Comparison of ENCODE assay signal across 1 cellular context in the genomic region with DNA sequence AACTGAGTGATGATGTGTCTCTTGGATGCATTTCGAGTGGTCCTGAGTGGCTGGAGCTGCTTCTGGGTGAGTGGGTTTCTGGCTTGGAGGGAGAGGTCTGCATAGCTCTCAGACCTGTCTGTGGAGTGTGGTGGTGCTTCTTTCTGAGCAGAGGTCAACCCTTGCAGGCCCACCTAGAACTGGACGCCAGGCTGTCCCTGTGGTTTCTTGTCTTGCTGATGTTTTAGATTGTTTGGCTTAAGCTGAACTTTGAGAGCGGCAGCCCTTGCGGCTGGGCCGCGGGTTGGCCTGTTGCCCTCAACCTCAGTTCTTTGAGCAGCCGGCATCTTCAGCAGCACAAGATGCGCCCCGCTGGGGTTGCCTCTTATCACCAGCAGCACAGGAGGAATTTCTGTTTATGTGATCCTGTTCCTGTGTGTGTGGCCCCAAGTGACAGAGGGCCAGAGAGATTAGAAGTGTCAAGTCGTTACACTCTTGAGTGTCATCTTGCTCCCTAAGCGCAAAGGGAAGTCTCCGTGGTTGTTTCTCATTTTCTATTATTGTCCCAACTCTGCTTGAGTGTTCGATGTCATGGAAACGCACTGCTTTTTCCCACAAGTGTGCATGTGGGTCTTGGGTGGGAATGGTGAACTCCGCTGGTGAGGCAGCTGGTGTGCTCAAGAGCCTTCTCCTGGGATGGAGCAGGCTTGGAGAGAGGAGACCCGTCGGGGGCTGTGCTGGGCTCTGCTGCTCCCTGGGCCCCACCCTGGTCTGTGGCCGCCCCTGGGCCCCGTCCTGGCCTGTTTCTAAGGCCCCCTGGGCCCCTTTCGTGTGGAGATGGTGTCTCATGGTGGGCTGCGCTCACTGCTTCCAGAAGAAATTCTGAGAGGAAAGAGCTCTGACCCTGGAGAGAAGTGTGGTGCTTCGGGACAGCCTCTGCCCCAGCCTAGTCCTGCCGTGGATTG.
TF ChIP-seq lines count a peak whose summit lies in the region.

No MANE protein-coding gene starts in this region.

TF ChIP-seq in K562, 482 proteins besides CTCF, POLR2A, EP300 and RAD21 (continued from another document and continues in another):
- TF ChIP-seq, protein P1, sequence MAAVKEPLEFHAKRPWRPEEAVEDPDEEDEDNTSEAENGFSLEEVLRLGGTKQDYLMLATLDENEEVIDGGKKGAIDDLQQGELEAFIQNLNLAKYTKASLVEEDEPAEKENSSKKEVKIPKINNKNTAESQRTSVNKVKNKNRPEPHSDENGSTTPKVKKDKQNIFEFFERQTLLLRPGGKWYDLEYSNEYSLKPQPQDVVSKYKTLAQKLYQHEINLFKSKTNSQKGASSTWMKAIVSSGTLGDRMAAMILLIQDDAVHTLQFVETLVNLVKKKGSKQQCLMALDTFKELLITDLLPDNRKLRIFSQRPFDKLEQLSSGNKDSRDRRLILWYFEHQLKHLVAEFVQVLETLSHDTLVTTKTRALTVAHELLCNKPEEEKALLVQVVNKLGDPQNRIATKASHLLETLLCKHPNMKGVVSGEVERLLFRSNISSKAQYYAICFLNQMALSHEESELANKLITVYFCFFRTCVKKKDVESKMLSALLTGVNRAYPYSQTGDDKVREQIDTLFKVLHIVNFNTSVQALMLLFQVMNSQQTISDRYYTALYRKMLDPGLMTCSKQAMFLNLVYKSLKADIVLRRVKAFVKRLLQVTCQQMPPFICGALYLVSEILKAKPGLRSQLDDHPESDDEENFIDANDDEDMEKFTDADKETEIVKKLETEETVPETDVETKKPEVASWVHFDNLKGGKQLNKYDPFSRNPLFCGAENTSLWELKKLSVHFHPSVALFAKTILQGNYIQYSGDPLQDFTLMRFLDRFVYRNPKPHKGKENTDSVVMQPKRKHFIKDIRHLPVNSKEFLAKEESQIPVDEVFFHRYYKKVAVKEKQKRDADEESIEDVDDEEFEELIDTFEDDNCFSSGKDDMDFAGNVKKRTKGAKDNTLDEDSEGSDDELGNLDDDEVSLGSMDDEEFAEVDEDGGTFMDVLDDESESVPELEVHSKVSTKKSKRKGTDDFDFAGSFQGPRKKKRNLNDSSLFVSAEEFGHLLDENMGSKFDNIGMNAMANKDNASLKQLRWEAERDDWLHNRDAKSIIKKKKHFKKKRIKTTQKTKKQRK (IDR thresholded peaks at IDR 0.05; ENCODE audit: borderline replicate concordance, low read depth, low read length), result no peak
- TF ChIP-seq, protein P2, sequence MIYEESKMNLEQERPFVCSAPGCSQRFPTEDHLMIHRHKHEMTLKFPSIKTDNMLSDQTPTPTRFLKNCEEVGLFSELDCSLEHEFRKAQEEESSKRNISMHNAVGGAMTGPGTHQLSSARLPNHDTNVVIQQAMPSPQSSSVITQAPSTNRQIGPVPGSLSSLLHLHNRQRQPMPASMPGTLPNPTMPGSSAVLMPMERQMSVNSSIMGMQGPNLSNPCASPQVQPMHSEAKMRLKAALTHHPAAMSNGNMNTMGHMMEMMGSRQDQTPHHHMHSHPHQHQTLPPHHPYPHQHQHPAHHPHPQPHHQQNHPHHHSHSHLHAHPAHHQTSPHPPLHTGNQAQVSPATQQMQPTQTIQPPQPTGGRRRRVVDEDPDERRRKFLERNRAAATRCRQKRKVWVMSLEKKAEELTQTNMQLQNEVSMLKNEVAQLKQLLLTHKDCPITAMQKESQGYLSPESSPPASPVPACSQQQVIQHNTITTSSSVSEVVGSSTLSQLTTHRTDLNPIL (CRISPR knock-in tag; IDR thresholded peaks at IDR 0.05), result no peak
- TF ChIP-seq ZNF354B (CRISPR knock-in tag; IDR thresholded peaks at IDR 0.05), result 0 out of 2 replicates have a peak, but pooled peaks have one; percentile 6
- TF ChIP-seq, protein P3, sequence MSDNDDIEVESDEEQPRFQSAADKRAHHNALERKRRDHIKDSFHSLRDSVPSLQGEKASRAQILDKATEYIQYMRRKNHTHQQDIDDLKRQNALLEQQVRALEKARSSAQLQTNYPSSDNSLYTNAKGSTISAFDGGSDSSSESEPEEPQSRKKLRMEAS (CRISPR knock-in tag; IDR thresholded peaks at IDR 0.05), result peak; percentile 92
- TF ChIP-seq GATAD2B (IDR thresholded peaks at IDR 0.05; ENCODE audit: borderline replicate concordance), result peak; percentile 60; the same call in 1 of the 2 replicates
- TF ChIP-seq, protein P4, sequence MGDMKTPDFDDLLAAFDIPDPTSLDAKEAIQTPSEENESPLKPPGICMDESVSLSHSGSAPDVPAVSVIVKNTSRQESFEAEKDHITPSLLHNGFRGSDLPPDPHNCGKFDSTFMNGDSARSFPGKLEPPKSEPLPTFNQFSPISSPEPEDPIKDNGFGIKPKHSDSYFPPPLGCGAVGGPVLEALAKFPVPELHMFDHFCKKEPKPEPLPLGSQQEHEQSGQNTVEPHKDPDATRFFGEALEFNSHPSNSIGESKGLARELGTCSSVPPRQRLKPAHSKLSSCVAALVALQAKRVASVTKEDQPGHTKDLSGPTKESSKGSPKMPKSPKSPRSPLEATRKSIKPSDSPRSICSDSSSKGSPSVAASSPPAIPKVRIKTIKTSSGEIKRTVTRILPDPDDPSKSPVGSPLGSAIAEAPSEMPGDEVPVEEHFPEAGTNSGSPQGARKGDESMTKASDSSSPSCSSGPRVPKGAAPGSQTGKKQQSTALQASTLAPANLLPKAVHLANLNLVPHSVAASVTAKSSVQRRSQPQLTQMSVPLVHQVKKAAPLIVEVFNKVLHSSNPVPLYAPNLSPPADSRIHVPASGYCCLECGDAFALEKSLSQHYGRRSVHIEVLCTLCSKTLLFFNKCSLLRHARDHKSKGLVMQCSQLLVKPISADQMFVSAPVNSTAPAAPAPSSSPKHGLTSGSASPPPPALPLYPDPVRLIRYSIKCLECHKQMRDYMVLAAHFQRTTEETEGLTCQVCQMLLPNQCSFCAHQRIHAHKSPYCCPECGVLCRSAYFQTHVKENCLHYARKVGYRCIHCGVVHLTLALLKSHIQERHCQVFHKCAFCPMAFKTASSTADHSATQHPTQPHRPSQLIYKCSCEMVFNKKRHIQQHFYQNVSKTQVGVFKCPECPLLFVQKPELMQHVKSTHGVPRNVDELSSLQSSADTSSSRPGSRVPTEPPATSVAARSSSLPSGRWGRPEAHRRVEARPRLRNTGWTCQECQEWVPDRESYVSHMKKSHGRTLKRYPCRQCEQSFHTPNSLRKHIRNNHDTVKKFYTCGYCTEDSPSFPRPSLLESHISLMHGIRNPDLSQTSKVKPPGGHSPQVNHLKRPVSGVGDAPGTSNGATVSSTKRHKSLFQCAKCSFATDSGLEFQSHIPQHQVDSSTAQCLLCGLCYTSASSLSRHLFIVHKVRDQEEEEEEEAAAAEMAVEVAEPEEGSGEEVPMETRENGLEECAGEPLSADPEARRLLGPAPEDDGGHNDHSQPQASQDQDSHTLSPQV (IDR thresholded peaks at IDR 0.05), result peak; percentile 82
- TF ChIP-seq KLF10 (CRISPR knock-in tag; IDR thresholded peaks at IDR 0.05), result no peak
- no peak for TF ChIP-seq MCM3 (IDR thresholded peaks at IDR 0.05)
- no peak; the same call in 1 of the 2 replicates for TF ChIP-seq ZNF668 (CRISPR knock-in tag; IDR thresholded peaks at IDR 0.05)
- TF ChIP-seq RCOR1 (IDR thresholded peaks at IDR 0.05; ENCODE audit: borderline replicate concordance in 1 of 2, low read depth in 2 of 2, low read length in 2 of 2), result peak; percentile 97 to 99
- no peak for TF ChIP-seq NR4A1 (CRISPR knock-in tag; IDR thresholded peaks at IDR 0.05)
- peak; percentile 86 for TF ChIP-seq NR4A1 (tag; IDR thresholded peaks at IDR 0.05)
- TF ChIP-seq HDAC8 (tag; IDR thresholded peaks at IDR 0.05), result no peak
- peak; percentile 33; the same call in 1 of the 2 replicates for TF ChIP-seq HCFC1 (IDR thresholded peaks at IDR 0.05; ENCODE audit: low read depth, low read length)
- TF ChIP-seq ZEB2 (IDR thresholded peaks at IDR 0.05), result peak; percentile 63
- peak; percentile 99 for TF ChIP-seq STAT5A (IDR thresholded peaks at IDR 0.05; ENCODE audit: borderline replicate concordance, low read length)
- TF ChIP-seq ZNF551 (CRISPR knock-in tag; IDR thresholded peaks at IDR 0.05), result no peak
- 0 out of 2 replicates have a peak, but pooled peaks have one; percentile 82 for TF ChIP-seq NR1H2 (CRISPR knock-in tag; IDR thresholded peaks at IDR 0.05)
- TF ChIP-seq HNRNPL (IDR thresholded peaks at IDR 0.05; ENCODE audit: low read depth, low read length), result no peak
- TF ChIP-seq, protein P5, sequence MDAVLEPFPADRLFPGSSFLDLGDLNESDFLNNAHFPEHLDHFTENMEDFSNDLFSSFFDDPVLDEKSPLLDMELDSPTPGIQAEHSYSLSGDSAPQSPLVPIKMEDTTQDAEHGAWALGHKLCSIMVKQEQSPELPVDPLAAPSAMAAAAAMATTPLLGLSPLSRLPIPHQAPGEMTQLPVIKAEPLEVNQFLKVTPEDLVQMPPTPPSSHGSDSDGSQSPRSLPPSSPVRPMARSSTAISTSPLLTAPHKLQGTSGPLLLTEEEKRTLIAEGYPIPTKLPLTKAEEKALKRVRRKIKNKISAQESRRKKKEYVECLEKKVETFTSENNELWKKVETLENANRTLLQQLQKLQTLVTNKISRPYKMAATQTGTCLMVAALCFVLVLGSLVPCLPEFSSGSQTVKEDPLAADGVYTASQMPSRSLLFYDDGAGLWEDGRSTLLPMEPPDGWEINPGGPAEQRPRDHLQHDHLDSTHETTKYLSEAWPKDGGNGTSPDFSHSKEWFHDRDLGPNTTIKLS (IDR thresholded peaks at IDR 0.05; ENCODE audit: borderline replicate concordance, low read depth), result peak; percentile 74; the same call in 1 of the 2 replicates
- TF ChIP-seq, protein P6, sequence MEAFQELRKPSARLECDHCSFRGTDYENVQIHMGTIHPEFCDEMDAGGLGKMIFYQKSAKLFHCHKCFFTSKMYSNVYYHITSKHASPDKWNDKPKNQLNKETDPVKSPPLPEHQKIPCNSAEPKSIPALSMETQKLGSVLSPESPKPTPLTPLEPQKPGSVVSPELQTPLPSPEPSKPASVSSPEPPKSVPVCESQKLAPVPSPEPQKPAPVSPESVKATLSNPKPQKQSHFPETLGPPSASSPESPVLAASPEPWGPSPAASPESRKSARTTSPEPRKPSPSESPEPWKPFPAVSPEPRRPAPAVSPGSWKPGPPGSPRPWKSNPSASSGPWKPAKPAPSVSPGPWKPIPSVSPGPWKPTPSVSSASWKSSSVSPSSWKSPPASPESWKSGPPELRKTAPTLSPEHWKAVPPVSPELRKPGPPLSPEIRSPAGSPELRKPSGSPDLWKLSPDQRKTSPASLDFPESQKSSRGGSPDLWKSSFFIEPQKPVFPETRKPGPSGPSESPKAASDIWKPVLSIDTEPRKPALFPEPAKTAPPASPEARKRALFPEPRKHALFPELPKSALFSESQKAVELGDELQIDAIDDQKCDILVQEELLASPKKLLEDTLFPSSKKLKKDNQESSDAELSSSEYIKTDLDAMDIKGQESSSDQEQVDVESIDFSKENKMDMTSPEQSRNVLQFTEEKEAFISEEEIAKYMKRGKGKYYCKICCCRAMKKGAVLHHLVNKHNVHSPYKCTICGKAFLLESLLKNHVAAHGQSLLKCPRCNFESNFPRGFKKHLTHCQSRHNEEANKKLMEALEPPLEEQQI (IDR thresholded peaks at IDR 0.05), result no peak; the same call in none of the 2 replicates
- TF ChIP-seq RBM22 (IDR thresholded peaks at IDR 0.05; ENCODE audit: low read depth, low read length, poor library complexity, severe bottlenecking), result no peak
- TF ChIP-seq ZNF134 (CRISPR knock-in tag; conservative IDR thresholded peaks at IDR 0.05), result peak; percentile 45
- peak; percentile 100 for TF ChIP-seq CBFA2T3 (IDR thresholded peaks at IDR 0.05)
- TF ChIP-seq YBX1 (IDR thresholded peaks at IDR 0.05), result no peak
- TF ChIP-seq, protein P7, sequence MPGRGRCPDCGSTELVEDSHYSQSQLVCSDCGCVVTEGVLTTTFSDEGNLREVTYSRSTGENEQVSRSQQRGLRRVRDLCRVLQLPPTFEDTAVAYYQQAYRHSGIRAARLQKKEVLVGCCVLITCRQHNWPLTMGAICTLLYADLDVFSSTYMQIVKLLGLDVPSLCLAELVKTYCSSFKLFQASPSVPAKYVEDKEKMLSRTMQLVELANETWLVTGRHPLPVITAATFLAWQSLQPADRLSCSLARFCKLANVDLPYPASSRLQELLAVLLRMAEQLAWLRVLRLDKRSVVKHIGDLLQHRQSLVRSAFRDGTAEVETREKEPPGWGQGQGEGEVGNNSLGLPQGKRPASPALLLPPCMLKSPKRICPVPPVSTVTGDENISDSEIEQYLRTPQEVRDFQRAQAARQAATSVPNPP (IDR thresholded peaks at IDR 0.05; ENCODE audit: borderline replicate concordance, insufficient read depth, insufficient read length), result no peak
- no peak for TF ChIP-seq MYBL2 (IDR thresholded peaks at IDR 0.05; ENCODE audit: low read depth)
- TF ChIP-seq MYBL2 (CRISPR knock-in tag; IDR thresholded peaks at IDR 0.05; ENCODE audit: borderline replicate concordance), result no peak
- TF ChIP-seq TOE1 (IDR thresholded peaks at IDR 0.05; ENCODE audit: borderline replicate concordance), result peak; percentile 54; the same call in 1 of the 2 replicates
- TF ChIP-seq TOE1 (CRISPR knock-in tag; IDR thresholded peaks at IDR 0.05; ENCODE audit: borderline replicate concordance, low read depth), result no peak
- TF ChIP-seq BDP1 (IDR thresholded peaks at IDR 0.05; ENCODE audit: insufficient read depth, insufficient read length), result no peak
- TF ChIP-seq RBBP5 (IDR thresholded peaks at IDR 0.05; ENCODE audit: borderline replicate concordance, insufficient read depth, low read length, poor library complexity, severe bottlenecking), result no peak
- TF ChIP-seq, protein P8, sequence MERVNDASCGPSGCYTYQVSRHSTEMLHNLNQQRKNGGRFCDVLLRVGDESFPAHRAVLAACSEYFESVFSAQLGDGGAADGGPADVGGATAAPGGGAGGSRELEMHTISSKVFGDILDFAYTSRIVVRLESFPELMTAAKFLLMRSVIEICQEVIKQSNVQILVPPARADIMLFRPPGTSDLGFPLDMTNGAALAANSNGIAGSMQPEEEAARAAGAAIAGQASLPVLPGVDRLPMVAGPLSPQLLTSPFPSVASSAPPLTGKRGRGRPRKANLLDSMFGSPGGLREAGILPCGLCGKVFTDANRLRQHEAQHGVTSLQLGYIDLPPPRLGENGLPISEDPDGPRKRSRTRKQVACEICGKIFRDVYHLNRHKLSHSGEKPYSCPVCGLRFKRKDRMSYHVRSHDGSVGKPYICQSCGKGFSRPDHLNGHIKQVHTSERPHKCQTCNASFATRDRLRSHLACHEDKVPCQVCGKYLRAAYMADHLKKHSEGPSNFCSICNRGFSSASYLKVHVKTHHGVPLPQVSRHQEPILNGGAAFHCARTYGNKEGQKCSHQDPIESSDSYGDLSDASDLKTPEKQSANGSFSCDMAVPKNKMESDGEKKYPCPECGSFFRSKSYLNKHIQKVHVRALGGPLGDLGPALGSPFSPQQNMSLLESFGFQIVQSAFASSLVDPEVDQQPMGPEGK (CRISPR knock-in tag; IDR thresholded peaks at IDR 0.05; ENCODE audit: borderline replicate concordance), result no peak
- no peak for TF ChIP-seq CBX8 (IDR thresholded peaks at IDR 0.05; ENCODE audit: borderline replicate concordance, extremely low read depth, low read depth, low read length, poor library complexity, severe bottlenecking)
- peak; percentile 99 for TF ChIP-seq PHB2 (IDR thresholded peaks at IDR 0.05; ENCODE audit: low read depth)
- peak; percentile 88 for TF ChIP-seq CREB1 (IDR thresholded peaks at IDR 0.05)
- 0 out of 2 replicates have a peak, but pooled peaks have one; percentile 13 for TF ChIP-seq CREB1 (CRISPR knock-in tag; IDR thresholded peaks at IDR 0.05)
- peak; percentile 98 for TF ChIP-seq CBFB (CRISPR knock-in tag; IDR thresholded peaks at IDR 0.05)
- TF ChIP-seq, protein P9, sequence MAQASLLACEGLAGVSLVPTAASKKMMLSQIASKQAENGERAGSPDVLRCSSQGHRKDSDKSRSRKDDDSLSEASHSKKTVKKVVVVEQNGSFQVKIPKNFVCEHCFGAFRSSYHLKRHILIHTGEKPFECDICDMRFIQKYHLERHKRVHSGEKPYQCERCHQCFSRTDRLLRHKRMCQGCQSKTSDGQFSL (CRISPR knock-in tag; IDR thresholded peaks at IDR 0.05), result no peak
- TF ChIP-seq, protein P9 (tag; IDR thresholded peaks at IDR 0.05), result no peak
- TF ChIP-seq STAT5B (CRISPR knock-in tag; IDR thresholded peaks at IDR 0.05), result no peak
